9 cellular contexts compared by ENCODE assay signal in genomic region chr18:77072566-77072965, GRCh38.
DNase-seq lines count a peak whose midpoint lies in the region; ATAC-seq and TF ChIP-seq lines count a peak whose summit lies in the region.
"Had no signal": no experiment of that assay in that cellular context is flagged by ENCODE, and none has a peak within 500 bp of the region (broad histone marks: within the 10 kb centered on the region; RNA-seq: fewer than 3 reads in every experiment).

No MANE protein-coding gene starts in this region.

- no peak for DNase-seq in CD4-positive, alpha-beta memory T cell
- DNase-seq in RWPE2 (ENCODE audit: low spot score) (no peak), hepatocyte (ENCODE audit: low spot score) (no peak), NCI-H524 (lab: John Stamatoyannopoulos, UW) (no peak), DMS153 (lab: John Stamatoyannopoulos, UW) (no peak)
- DNase-seq: head of caudate nucleus, NCI-H526 treated with DMSO at 0.1 percent for 48 hours had no signal

- H3K4me1 ChIP-seq in CD4-positive, alpha-beta memory T cell (ENCODE audit: insufficient read depth, low read length), result peaks cover 96% of the 10 kb centered on the region
- H3K4me1 ChIP-seq in RWPE2 (ENCODE audit: insufficient read depth, poor library complexity, severe bottlenecking), result peaks cover 46% of the 10 kb centered on the region
- peaks cover 23% of the 10 kb centered on the region for H3K4me1 ChIP-seq in hepatocyte (ENCODE audit: insufficient read depth)
- peaks cover 56 to 65% (median 57%) of the 10 kb centered on the region in 3 donors for H3K4me1 ChIP-seq in skeletal muscle tissue (ENCODE audit: control insufficient read depth in 3 of 3, insufficient read depth in 3 of 3, low read length in 3 of 3)

- H3K9me2 ChIP-seq in hepatocyte (replicated peaks; ENCODE audit: insufficient read depth), result no peaks in the 10 kb centered on the region

- ATAC-seq in RWPE2 (ENCODE audit: low read depth) (no peak), GM21367 (IDR thresholded peaks at IDR 0.05; ENCODE audit: unreplicated experiment) (no peak)

- no peaks in the 10 kb centered on the region for H3K27me3 ChIP-seq in CD4-positive, alpha-beta memory T cell (ENCODE audit: insufficient read depth, low read length)
- H3K27me3 ChIP-seq in RWPE2 (ENCODE audit: insufficient read depth, poor library complexity, severe bottlenecking), result no peaks in the 10 kb centered on the region
- no peaks in the 10 kb centered on the region for H3K27me3 ChIP-seq in hepatocyte
- H3K27me3 ChIP-seq in skeletal muscle tissue (ENCODE audit: control insufficient read depth in 3 of 3, insufficient read depth in 3 of 3, low read length in 3 of 3), result no peaks in the 10 kb centered on the region

- H2AFZ ChIP-seq in hepatocyte, result no peak overlapping the region

- CTCF ChIA-PET in CD4-positive, alpha-beta memory T cell (lab: Charles Lee; ENCODE audit: partially characterized antibody), result interaction anchor here (0.7 to 7.7 kb wide), 4 partner anchors 10 to 30 kb away, joined by 3 to 60 read pairs (median 10); no protein-coding TSS in a partner anchor

- intact Hi-C loops in CD4-positive, alpha-beta memory T cell (cut with micrococcal nuclease), result loop anchor here (1.0 kb wide), 3 partner anchors 8 to 18 kb away; no protein-coding TSS in a partner anchor

- no peak overlapping the region for H3K4me2 ChIP-seq in hepatocyte

- peaks cover 79 to 99% (median 91%) of the 10 kb centered on the region in 4 donors for H3K4me1 Mint-ChIP-seq in CD4-positive, alpha-beta memory T cell

- H3K4me3 Mint-ChIP-seq in CD4-positive, alpha-beta memory T cell, result peak overlapping the region in 4 of 8 donors; percentile 5 to 86 (median 65)

- H3K9me3 Mint-ChIP-seq in CD4-positive, alpha-beta memory T cell, result no peaks in the 10 kb centered on the region

- H3K27ac ChIP-seq in CD4-positive, alpha-beta memory T cell (ENCODE audit: low read depth, low read length), result peak overlapping the region; percentile 78
- peak overlapping the region; percentile 57 for H3K27ac ChIP-seq in RWPE2 (ENCODE audit: poor library complexity, severe bottlenecking)
- H3K27ac ChIP-seq in hepatocyte, result peak overlapping the region; percentile 44
- peak overlapping the region; percentile 61 for H3K27ac ChIP-seq in skeletal muscle tissue (ENCODE audit: low read depth, low read length)

- no peak overlapping the region for H3K4me3 ChIP-seq in CD4-positive, alpha-beta memory T cell (ENCODE audit: low read length in 2 of 2)
- H3K4me3 ChIP-seq in RWPE2 (ENCODE audit: severe bottlenecking) (no peak overlapping the region), hepatocyte (no peak overlapping the region), skeletal muscle tissue (ENCODE audit: low read length in 3 of 3) (no peak overlapping the region)

- no peaks in the 10 kb centered on the region for H3K9me3 ChIP-seq in CD4-positive, alpha-beta memory T cell (ENCODE audit: control insufficient read depth in 1 of 2, low read length in 2 of 2)
- H3K9me3 ChIP-seq in RWPE2 (ENCODE audit: severe bottlenecking) (no peaks in the 10 kb centered on the region), hepatocyte (ENCODE audit: low read depth) (no peaks in the 10 kb centered on the region), skeletal muscle tissue (ENCODE audit: control insufficient read depth in 3 of 3, low read length in 3 of 3) (no peaks in the 10 kb centered on the region)

- POLR2A ChIA-PET in CD4-positive, alpha-beta memory T cell (lab: Charles Lee; ENCODE audit: partially characterized antibody), result interaction anchor here (0.9 to 15.4 kb wide), 8 partner anchors 10 to 58 kb away, joined by 5 to 178 read pairs (median 61); partner anchors contain the start of gene MBP

- TF ChIP-seq CTCF in RWPE2 (IDR thresholded peaks at IDR 0.05; ENCODE audit: poor library complexity, severe bottlenecking) (no peak), hepatocyte (IDR thresholded peaks at IDR 0.05; ENCODE audit: poor library complexity) (no peak)

- H3K27ac Mint-ChIP-seq in CD4-positive, alpha-beta memory T cell, result peak overlapping the region; percentile 97 to 100 (median 99)

- peaks cover 20 to 48% of the 10 kb centered on the region in 2 donors for H3K36me3 Mint-ChIP-seq in CD4-positive, alpha-beta memory T cell

- peaks cover 16% of the 10 kb centered on the region for H3K79me2 ChIP-seq in hepatocyte

- WGBS in hepatocyte (ENCODE audit: low lambda C conversion rate, missing lambda C conversion rate), result 93% methylated on average over 7 of the region's 7 CpGs

- no peak overlapping the region for H3K9ac ChIP-seq in skeletal muscle tissue (ENCODE audit: low read depth in 1 of 3, low read length in 3 of 3)

- no peaks in the 10 kb centered on the region for H3K36me3 ChIP-seq in CD4-positive, alpha-beta memory T cell (ENCODE audit: insufficient read depth, low read length)
- H3K36me3 ChIP-seq in RWPE2 (ENCODE audit: low read depth), result no peaks in the 10 kb centered on the region
- H3K36me3 ChIP-seq in hepatocyte (replicated peaks; ENCODE audit: insufficient read depth, low read depth), result no peaks in the 10 kb centered on the region
- H3K36me3 ChIP-seq in skeletal muscle tissue (ENCODE audit: control insufficient read depth in 3 of 3, insufficient read depth in 3 of 3, low read length in 3 of 3), result peaks cover 0 to 3% (median 0%) of the 10 kb centered on the region in 3 donors

- no peaks in the 10 kb centered on the region for H4K20me1 ChIP-seq in hepatocyte (ENCODE audit: insufficient read depth, poor library complexity, severe bottlenecking)

- no peaks in the 10 kb centered on the region for H3K27me3 Mint-ChIP-seq in CD4-positive, alpha-beta memory T cell
